Comparison of ENCODE assay signal across 15 cellular contexts in the genomic region with DNA sequence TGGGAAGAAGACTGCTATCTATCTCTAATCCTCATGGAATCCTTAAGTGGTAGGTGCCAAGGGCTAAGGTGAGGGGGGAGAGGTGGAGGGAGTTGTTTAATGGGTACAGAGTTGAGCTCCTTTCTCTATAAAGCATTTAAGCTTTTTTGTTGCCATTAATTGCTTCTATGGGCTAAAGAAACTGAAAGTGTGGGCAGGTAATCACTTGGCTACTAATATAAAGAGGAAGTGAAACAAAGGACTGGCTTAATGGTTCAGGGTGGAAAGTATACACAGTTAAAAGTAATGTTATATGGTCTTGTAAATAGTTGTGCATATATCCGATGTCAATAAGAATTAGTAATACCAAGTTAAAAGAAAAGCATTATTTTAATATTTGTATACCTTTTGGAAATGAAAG.
DNase-seq lines count a peak whose midpoint lies in the region; ATAC-seq and TF ChIP-seq lines count a peak whose summit lies in the region.
"Had no signal": no experiment of that assay in that cellular context is flagged by ENCODE, and none has a peak within 500 bp of the region (broad histone marks: within the 10 kb centered on the region; RNA-seq: fewer than 3 reads in every experiment).

No MANE protein-coding gene starts in this region.

- ATAC-seq in GM18858 (IDR thresholded peaks at IDR 0.05; ENCODE audit: unreplicated experiment) (peak; percentile 98), GM21529 (IDR thresholded peaks at IDR 0.05; ENCODE audit: unreplicated experiment) (peak; percentile 99), HG03175 (IDR thresholded peaks at IDR 0.05; ENCODE audit: unreplicated experiment) (peak; percentile 99), activated B cell treated with CpG ODN at 0.5 μM for 24 hours (ENCODE audit: low read depth) (peak; percentile 87)
- ATAC-seq: activated T-cell treated with anti-CD3 and anti-CD28 coated beads, Interleukin-2, amount 50 U/mL, for 4 hours; heart left ventricle; upper lobe of right lung had no signal

- CTCF ChIA-PET in activated B cell treated with CpG ODN at 0.5 μM for 24 hours (lab: Charles Lee) = no interaction called here

- H3K4me3 Mint-ChIP-seq in activated B cell treated with CpG ODN at 0.5 μM for 24 hours = peak overlapping the region; percentile 62
- H3K4me3 Mint-ChIP-seq: activated T-cell treated with anti-CD3 and anti-CD28 coated beads, Interleukin-2, amount 50 U/mL, for 4 hours; T-helper 1 cell treated with Interleukin-12 subunit alpha and Interleukin-12 subunit beta and Interleukin-4 antibody, amounts not matched to agents 30 μg/mL and 1 μg/mL, for 36 hours had no signal

- peaks cover 20% of the 10 kb centered on the region for H3K4me1 Mint-ChIP-seq in activated B cell treated with CpG ODN at 0.5 μM for 24 hours

- intact Hi-C loops in activated B cell treated with CpG ODN at 0.5 μM for 24 hours (cut with micrococcal nuclease) = no loop called here

- H3K36me3 Mint-ChIP-seq in activated B cell treated with CpG ODN at 0.5 μM for 24 hours (ENCODE audit: low read depth) = peaks cover 3% of the 10 kb centered on the region

- DNase-seq in activated B cell treated with CpG ODN at 0.5 μM for 24 hours (no peak), glomerular visceral epithelial cell (ENCODE audit: extremely low spot score) (no peak), DMS153 treated with DMSO at 0.1 percent for 48 hours (lab: John Stamatoyannopoulos, UW; ENCODE audit: unreplicated experiment) (no peak), DMS114 treated with DMSO at 0.1 percent for 48 hours (lab: John Stamatoyannopoulos, UW; ENCODE audit: unreplicated experiment) (no peak), occipital lobe (lab: John Stamatoyannopoulos, UW) (no peak)
- DNase-seq: activated T-cell treated with anti-CD3 and anti-CD28 coated beads, Interleukin-2, amount 50 U/mL, for 4 hours; DND-41; heart left ventricle; NCI-H446; stimulated activated CD4-positive, alpha-beta T cell treated with anti-CD3 and anti-CD28 coated beads, Interleukin-2, amount 100 ng/mL, for 48 hours; upper lobe of right lung had no signal

- H3K27ac Mint-ChIP-seq in activated B cell treated with CpG ODN at 0.5 μM for 24 hours = peak overlapping the region; percentile 82

- H3K9me3 Mint-ChIP-seq in activated B cell treated with CpG ODN at 0.5 μM for 24 hours = no peaks in the 10 kb centered on the region
- H3K9me3 Mint-ChIP-seq: activated T-cell treated with anti-CD3 and anti-CD28 coated beads, Interleukin-2, amount 50 U/mL, for 4 hours; T-helper 1 cell treated with Interleukin-12 subunit alpha and Interleukin-12 subunit beta and Interleukin-4 antibody, amounts not matched to agents 30 μg/mL and 1 μg/mL, for 36 hours had no signal

- no peaks in the 10 kb centered on the region for H3K27me3 Mint-ChIP-seq in activated B cell treated with CpG ODN at 0.5 μM for 24 hours

- POLR2A ChIA-PET in activated B cell treated with CpG ODN at 0.5 μM for 24 hours (lab: Charles Lee) = no interaction called here

- no peak for TF ChIP-seq CTCF in activated B cell treated with CpG ODN at 0.5 μM for 24 hours (IDR thresholded peaks at IDR 0.05)
